ENCODE assay signal across 33 cellular contexts in genomic region chr12:43401096-43401495, GRCh38.
"Had no signal": no experiment of that assay in that cellular context is flagged by ENCODE, and none has a peak within 500 bp of the region (broad histone marks: within the 10 kb centered on the region; RNA-seq: fewer than 3 reads in every experiment).

No MANE protein-coding gene starts in this region.

- H3K36me3 ChIP-seq: adrenal gland, ascending aorta, brain microvascular endothelial cell, breast epithelium, cardiac muscle cell had no signal

- H3K9me3 ChIP-seq: adrenal gland, ascending aorta, body of pancreas, breast epithelium had no signal

- DNase-seq: activated effector memory CD4-positive, alpha-beta T cell treated with anti-CD3 and anti-CD28 coated beads, Interleukin-2, amount 50 U/mL, for 16 hours; activated effector memory CD4-positive, alpha-beta T cell treated with Interleukin-2 at 50 U/mL for 16 hours; activated gamma-delta T cell; activated gamma-delta T cell treated with Interleukin-2 at 50 U/mL for 16 hours; activated naive CD4-positive, alpha-beta T cell; activated naive CD4-positive, alpha-beta T cell treated with anti-CD3 and anti-CD28 coated beads for 36 hours; activated naive CD4-positive, alpha-beta T cell treated with anti-CD3 and anti-CD28 coated beads, Interleukin-2, amount 10 ng/mL, durations not matched to agents 7 days and 5 days; activated naive CD4-positive, alpha-beta T cell treated with anti-CD3 and anti-CD28 coated beads, Interleukin-2, amount 50 U/mL, for 16 hours; activated naive CD4-positive, alpha-beta T cell treated with Interleukin-2 at 50 U/mL for 16 hours; activated naive CD8-positive, alpha-beta T cell treated with anti-CD3 and anti-CD28 coated beads for 36 hours; activated naive CD8-positive, alpha-beta T cell treated with anti-CD3 and anti-CD28 coated beads, Interleukin-2, amount 10 ng/mL, durations not matched to agents 7 days and 5 days; activated naive CD8-positive, alpha-beta T cell treated with anti-CD3 and anti-CD28 coated beads, Interleukin-2, amount 50 U/mL, for 24 hours; activated T-cell treated with anti-CD3 and anti-CD28 coated beads, Interleukin-2, amount 50 U/mL, for 24 hours; activated T-cell treated with anti-CD3 and anti-CD28 coated beads, Interleukin-2, amount 50 U/mL, for 4 hours; activated T-cell treated with anti-CD3 and anti-CD28 coated beads, Interleukin-2, amount 50 U/mL, for 48 hours; activated T-cell treated with anti-CD3 and anti-CD28 coated beads, Interleukin-2, amount 50 U/mL, for 72 hours; adrenal gland; amniotic stem cell; amygdala; anterior cingulate cortex; aorta; body of pancreas; brain microvascular endothelial cell; caudate nucleus; central memory CD4-positive, alpha-beta T cell; cerebellar nuclear complex had no signal

- H3K4me3 ChIP-seq: adrenal gland, ascending aorta, body of pancreas, breast epithelium, cardiac muscle cell had no signal

- ATAC-seq: activated naive CD4-positive, alpha-beta T cell treated with anti-CD3 and anti-CD28 coated beads, Interleukin-2, amount 50 U/mL, for 72 hours; activated naive CD8-positive, alpha-beta T cell treated with anti-CD3 and anti-CD28 coated beads, Interleukin-2, amount 50 U/mL, for 24 hours; activated T-cell treated with anti-CD3 and anti-CD28 coated beads, Interleukin-2, amount 50 U/mL, for 4 hours; activated T-cell treated with anti-CD3 and anti-CD28 coated beads, Interleukin-2, amount 50 U/mL, for 72 hours; activated T-helper 17 cell treated with anti-CD3 and anti-CD28 coated beads, Interleukin-2, amount 50 U/mL, for 72 hours; body of pancreas had no signal

- H3K27ac ChIP-seq: adrenal gland, ascending aorta, body of pancreas, brain microvascular endothelial cell, breast epithelium, cardiac muscle cell had no signal

- H3K4me1 ChIP-seq: adrenal gland, ascending aorta, body of pancreas, breast epithelium had no signal

- FAIRE-seq: astrocyte, bronchial epithelial cell had no signal

- H3K27me3 ChIP-seq: adrenal gland, ascending aorta, body of pancreas, brain microvascular endothelial cell, breast epithelium, cardiac muscle cell had no signal
